Comparison of ENCODE assay signal across 1 cellular context in the genomic region with DNA sequence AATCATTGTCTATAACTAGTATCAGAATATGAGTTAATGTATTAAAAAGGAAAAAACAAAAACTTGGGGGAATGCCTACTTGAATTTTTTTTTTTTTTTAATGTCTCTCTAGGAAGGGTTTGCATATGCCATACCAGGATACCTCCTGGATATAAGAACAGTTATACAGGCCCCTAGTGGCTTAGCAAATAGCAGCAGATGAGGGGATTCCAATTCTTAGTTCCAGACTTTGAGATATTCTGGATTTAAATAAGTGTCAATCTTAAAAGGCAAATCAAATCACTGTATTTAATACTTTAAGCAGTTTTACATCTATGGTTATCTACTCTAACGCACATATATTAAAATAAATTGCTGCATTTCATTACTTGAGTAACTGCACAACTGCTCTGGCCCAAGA.
TF ChIP-seq lines count a peak whose summit lies in the region.

No MANE protein-coding gene starts in this region.

TF ChIP-seq in neural cell, 6 proteins besides CTCF, POLR2A, EP300 and RAD21 (continued from another document):
- TF ChIP-seq TAF1 (IDR thresholded peaks at IDR 0.05; ENCODE audit: low read depth): no peak
